Comparison of ENCODE assay signal across 11 cellular contexts in the genomic region with DNA sequence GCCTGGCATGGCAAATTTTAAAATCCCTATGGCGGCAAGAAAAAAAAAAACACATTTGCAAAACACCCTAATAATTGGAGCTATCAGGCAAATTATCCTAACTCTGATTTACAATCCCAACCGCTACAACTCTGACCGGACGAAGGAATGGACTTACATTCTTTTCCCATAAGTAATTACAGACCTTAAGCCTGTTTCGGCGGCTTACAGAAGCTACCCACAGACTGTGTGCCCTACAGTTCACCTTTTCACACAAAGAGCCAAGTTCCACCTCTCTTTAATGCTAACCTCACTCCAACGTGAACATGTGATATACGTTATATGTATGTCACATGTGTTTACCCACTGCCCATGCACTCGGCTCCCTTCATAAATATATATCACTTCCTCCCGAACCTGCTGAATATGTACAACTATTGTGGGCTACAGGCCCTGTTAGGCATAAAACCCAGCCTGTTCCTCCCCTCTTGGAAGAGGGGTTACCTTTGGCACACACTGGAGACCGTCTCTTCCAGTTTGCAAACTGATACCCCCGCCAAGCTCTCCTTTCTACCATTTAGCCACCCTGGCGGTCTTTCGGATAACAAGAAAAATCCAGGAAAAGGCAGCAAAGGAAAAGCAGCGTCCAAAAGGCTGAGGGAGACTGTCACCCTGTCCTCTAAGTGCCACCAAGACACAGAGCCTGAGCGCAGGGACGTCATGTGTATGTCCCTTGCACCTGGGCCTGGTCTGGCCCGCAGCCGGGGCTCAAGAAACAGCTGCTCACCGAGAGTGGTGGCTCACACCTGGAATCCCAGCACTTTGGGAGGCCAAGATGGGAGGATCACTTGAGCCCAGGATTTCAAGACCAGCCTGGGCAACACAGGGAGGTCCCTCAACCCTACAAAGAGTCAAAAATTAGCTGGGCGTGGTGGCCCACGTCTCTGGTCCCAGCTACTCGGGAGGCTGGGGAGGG. TPM values are rescaled to one million over a fixed set of nuclear protein-coding genes. Genes with fewer than 3 reads are reported as not detected.
DNase-seq lines count a peak whose midpoint lies in the region; ATAC-seq and TF ChIP-seq lines count a peak whose summit lies in the region.
"Had no signal": no experiment of that assay in that cellular context is flagged by ENCODE, and none has a peak within 500 bp of the region (broad histone marks: within the 10 kb centered on the region; RNA-seq: fewer than 3 reads in every experiment).

No MANE protein-coding gene starts in this region.

- H3K9me3 Mint-ChIP-seq in HFFc6, result no peaks in the 10 kb centered on the region
- no peaks in the 10 kb centered on the region for H3K9me3 Mint-ChIP-seq in activated naive CD4-positive, alpha-beta T cell treated with anti-CD3 and anti-CD28 coated beads, Interleukin-2, amount 50 U/mL, for 72 hours
- H3K9me3 Mint-ChIP-seq: naive B cell had no signal

- 64% methylated on average over 22 of the region's 23 CpGs for WGBS in mesenchymal stem cell
- 81% methylated on average over 16 of the region's 23 CpGs for WGBS in right lobe of liver (ENCODE audit: insufficient coverage, low coverage, low lambda C conversion rate, missing lambda C conversion rate)

- peaks cover 3% of the 10 kb centered on the region for H3K27me3 Mint-ChIP-seq in HFFc6 (ENCODE audit: insufficient read depth)
- H3K27me3 Mint-ChIP-seq: naive B cell had no signal

- H2BK5ac ChIP-seq in mesenchymal stem cell (ENCODE audit: low read depth, low read length, poor library complexity, severe bottlenecking), result no peak overlapping the region

- H2BK12ac ChIP-seq in mesenchymal stem cell (ENCODE audit: low read length in 2 of 2), result peak overlapping the region; percentile 69 to 70

- no peak overlapping the region for H2AFZ ChIP-seq in mesenchymal stem cell (ENCODE audit: low read depth, low read length)

- no peaks in the 10 kb centered on the region for H3K9me3 ChIP-seq in mesenchymal stem cell (ENCODE audit: control insufficient read depth, low read length)
- no peaks in the 10 kb centered on the region for H3K9me3 ChIP-seq in right lobe of liver

- H3K4me3 Mint-ChIP-seq in HFFc6, result peak overlapping the region; percentile 45

- H3K14ac ChIP-seq in mesenchymal stem cell (ENCODE audit: low read length in 2 of 2), result no peak overlapping the region

- no peak overlapping the region for H3K23ac ChIP-seq in mesenchymal stem cell (ENCODE audit: low read length in 2 of 2)

- H3K4me3 ChIP-seq in mesenchymal stem cell (ENCODE audit: insufficient read depth in 1 of 2, low read depth in 1 of 2, low read length in 2 of 2) (no peak overlapping the region), right lobe of liver (no peak overlapping the region)

- H2BK15ac ChIP-seq in mesenchymal stem cell (ENCODE audit: low read depth, poor library complexity, severe bottlenecking), result no peak overlapping the region

- no peak for TF ChIP-seq POLR2A in right lobe of liver (IDR thresholded peaks at IDR 0.05)

- no peak for TF ChIP-seq CTCF in HFFc6 (IDR thresholded peaks at IDR 0.05)
- TF ChIP-seq CTCF in right lobe of liver (IDR thresholded peaks at IDR 0.05), result no peak

- no peak for ATAC-seq in activated naive CD4-positive, alpha-beta T cell treated with anti-CD3 and anti-CD28 coated beads, Interleukin-2, amount 50 U/mL, for 72 hours
- no peak for ATAC-seq in HG03460 (IDR thresholded peaks at IDR 0.05; ENCODE audit: unreplicated experiment)
- no peak for ATAC-seq in right lobe of liver
- ATAC-seq in HG02852 (IDR thresholded peaks at IDR 0.05; ENCODE audit: unreplicated experiment), result no peak

- DNase-seq in AG20443 (ENCODE audit: low spot score) (peak; percentile 50), HFFc6 (peak; percentile 65), mesenchymal stem cell (peak; percentile 73), GM19240 (ENCODE audit: insufficient read length, low spot score) (no peak), right lobe of liver (no peak)
- DNase-seq in activated naive CD4-positive, alpha-beta T cell treated with anti-CD3 and anti-CD28 coated beads, Interleukin-2, amount 50 U/mL, for 72 hours (ENCODE audit: low spot score in 2 of 2), result no peak
- DNase-seq: naive B cell; stimulated activated CD4-positive, alpha-beta T cell treated with anti-CD3 and anti-CD28 coated beads, Interleukin-2, amount 100 ng/mL, for 24 hours; T-helper 9 cell had no signal

- no peaks in the 10 kb centered on the region; the same call in 1 of the 2 replicates for H3K36me3 Mint-ChIP-seq in HFFc6 (ENCODE audit: low read depth)
- peaks cover 0 to 17% of the 10 kb centered on the region in 2 donors for H3K36me3 Mint-ChIP-seq in activated naive CD4-positive, alpha-beta T cell treated with anti-CD3 and anti-CD28 coated beads, Interleukin-2, amount 50 U/mL, for 72 hours
- H3K36me3 Mint-ChIP-seq: naive B cell had no signal

- H3K4me2 ChIP-seq in mesenchymal stem cell (ENCODE audit: low read length, poor library complexity, severe bottlenecking), result no peak overlapping the region

- H3K18ac ChIP-seq in mesenchymal stem cell (ENCODE audit: low read depth in 1 of 2, low read length in 2 of 2), result peak overlapping the region; percentile 35 to 37

- peak overlapping the region; percentile 18 for H4K91ac ChIP-seq in mesenchymal stem cell (ENCODE audit: low read length)

- H3K9ac ChIP-seq in mesenchymal stem cell (ENCODE audit: low read length), result no peak overlapping the region

- H4K8ac ChIP-seq in mesenchymal stem cell (ENCODE audit: low read length), result no peak overlapping the region

- H3K36me3 ChIP-seq in mesenchymal stem cell (ENCODE audit: control insufficient read depth in 1 of 2, insufficient read depth in 2 of 2, low read depth in 1 of 2, low read length in 2 of 2) (no peaks in the 10 kb centered on the region), right lobe of liver (no peaks in the 10 kb centered on the region)

- H3K27me3 ChIP-seq in mesenchymal stem cell (ENCODE audit: control insufficient read depth in 1 of 2, insufficient read depth in 1 of 2, low read length in 2 of 2) (no peaks in the 10 kb centered on the region), right lobe of liver (no peaks in the 10 kb centered on the region)

- H2AK5ac ChIP-seq in mesenchymal stem cell (ENCODE audit: low read length, severe bottlenecking), result peak overlapping the region; percentile 88

- peaks cover 48% of the 10 kb centered on the region for H3K4me1 Mint-ChIP-seq in HFFc6 (ENCODE audit: low read depth)

- H3K27ac Mint-ChIP-seq in HFFc6, result peak overlapping the region; percentile 47
- peak overlapping the region; percentile 84 to 97 for H3K27ac Mint-ChIP-seq in activated naive CD4-positive, alpha-beta T cell treated with anti-CD3 and anti-CD28 coated beads, Interleukin-2, amount 50 U/mL, for 72 hours

- peaks cover 18% of the 10 kb centered on the region for H3K4me1 ChIP-seq in mesenchymal stem cell (ENCODE audit: control insufficient read depth, insufficient read depth, low read depth, low read length)
- H3K4me1 ChIP-seq in right lobe of liver, result no peaks in the 10 kb centered on the region

- H2BK120ac ChIP-seq in mesenchymal stem cell (ENCODE audit: low read depth, low read length), result peak overlapping the region; percentile 35

- H3K79me1 ChIP-seq in mesenchymal stem cell (replicated peaks; ENCODE audit: low read length, poor library complexity, severe bottlenecking), result no peaks in the 10 kb centered on the region

- H3K4ac ChIP-seq in mesenchymal stem cell (ENCODE audit: low read depth in 1 of 2, low read length in 2 of 2), result no peak overlapping the region

- H3K27ac ChIP-seq in mesenchymal stem cell (ENCODE audit: low read length, poor library complexity, severe bottlenecking) (no peak overlapping the region), right lobe of liver (no peak overlapping the region)

- intact Hi-C loops in right lobe of liver (cut with DNase I), result loop anchor here (5.0 to 10.0 kb wide), 2 partner anchors 109 to 211 kb away; no protein-coding TSS in a partner anchor

RNA-seq across cellular contexts. Expression of a gene that starts 8.9 kb away (rescaled TPM):
- 10 to 100 TPM; 45.6 to 57.3 (median 50.8) TPM for total RNA-seq in HFFc6 (2021; fragmentation: NEBNext Ultra II Directional; extraction: Animal tissue kit (Norgen Biotek cat#: 25700))
- 10 to 100 TPM; 11.2 to 19.0 TPM for total RNA-seq in activated naive CD4-positive, alpha-beta T cell treated with anti-CD3 and anti-CD28 coated beads, Interleukin-2, amount 50 U/mL, for 72 hours
- polyA plus RNA-seq in mesenchymal stem cell (2013, experiment 1 of 2), result 13.8 TPM
- 14.8 TPM for polyA plus RNA-seq in mesenchymal stem cell (2013, experiment 2 of 2)
- 1 to 10 TPM; 2.9 to 5.2 (median 3.4) TPM for total RNA-seq in right lobe of liver

Comparison
In these comparisons a context has a peak if more than half of its experiments do, and no peak if none do; other contexts are left out.
1. DNase-seq: peak in AG20443 (single experiment), HFFc6 (single experiment) and mesenchymal stem cell (single experiment); none in activated naive CD4-positive, alpha-beta T cell treated with anti-CD3 and anti-CD28 coated beads, Interleukin-2, amount 50 U/mL, for 72 hours (0 of 2), GM19240 (single experiment) and right lobe of liver (0 of 3).